ENCODE assay signal across 8 cellular contexts in genomic region chr1:111990026-111990877, GRCh38. TPM values are rescaled to one million over a fixed set of nuclear protein-coding genes. Genes with fewer than 3 reads are reported as not detected.
DNase-seq lines count a peak whose midpoint lies in the region; ATAC-seq and TF ChIP-seq lines count a peak whose summit lies in the region.

No MANE protein-coding gene starts in this region.

- peaks cover 68% of the 10 kb centered on the region for H3K27me3 ChIP-seq in BLaER1
- no peaks in the 10 kb centered on the region for H3K27me3 ChIP-seq in layer of hippocampus (ENCODE audit: control insufficient read depth, insufficient read depth, low read length)

- H3K9ac ChIP-seq in BLaER1: no peak overlapping the region

- peaks cover 22% of the 10 kb centered on the region for H3K4me1 ChIP-seq in BLaER1

- no peak for TF ChIP-seq CTCF in brain (conservative IDR thresholded peaks at IDR 0.05)

- H3K27ac Mint-ChIP-seq in IgD-negative memory B cell (no peak overlapping the region), brain (peak overlapping the region; percentile 80 to 96 (median 94))
- no peak overlapping the region for H3K27ac Mint-ChIP-seq in stimulated activated naive CD8-positive, alpha-beta T cell treated with anti-CD3 and anti-CD28 coated beads, Interleukin-15, Interleukin-2, amounts not matched to agents 100 ng/mL and 50 ng/mL, for 24 hours

- ATAC-seq in GM21367 (IDR thresholded peaks at IDR 0.05; ENCODE audit: unreplicated experiment): no peak

- peaks cover 34% of the 10 kb centered on the region for H4K20me1 ChIP-seq in BLaER1

- no peak for DNase-seq in NCI-H2081 treated with DMSO at 0.1 percent for 48 hours (lab: John Stamatoyannopoulos, UW)
- no peak for DNase-seq in activated CD4-positive, CD25-positive, alpha-beta regulatory T cell (lab: John Stamatoyannopoulos, UW)

- H3K4me2 ChIP-seq in BLaER1: peak overlapping the region; percentile 98

- no peak overlapping the region for H3K27ac ChIP-seq in BLaER1
- peak overlapping the region; percentile 46 for H3K27ac ChIP-seq in layer of hippocampus (ENCODE audit: low read depth, low read length)

- peaks cover 53% of the 10 kb centered on the region for H3K27me3 Mint-ChIP-seq in IgD-negative memory B cell
- H3K27me3 Mint-ChIP-seq in brain: peaks cover 31% of the 10 kb centered on the region
- H3K27me3 Mint-ChIP-seq in stimulated activated naive CD8-positive, alpha-beta T cell treated with anti-CD3 and anti-CD28 coated beads, Interleukin-15, Interleukin-2, amounts not matched to agents 100 ng/mL and 50 ng/mL, for 24 hours: peaks cover 74% of the 10 kb centered on the region

- no peaks in the 10 kb centered on the region for H3K9me3 ChIP-seq in BLaER1

- H3K36me3 Mint-ChIP-seq in IgD-negative memory B cell (no peaks in the 10 kb centered on the region), brain (no peaks in the 10 kb centered on the region)
- H3K36me3 Mint-ChIP-seq in stimulated activated naive CD8-positive, alpha-beta T cell treated with anti-CD3 and anti-CD28 coated beads, Interleukin-15, Interleukin-2, amounts not matched to agents 100 ng/mL and 50 ng/mL, for 24 hours (ENCODE audit: low read depth): no peaks in the 10 kb centered on the region

- H3K4me1 Mint-ChIP-seq in IgD-negative memory B cell: peaks cover 0 to 14% (median 10%) of the 10 kb centered on the region in 3 donors
- H3K4me1 Mint-ChIP-seq in brain: peaks cover 40% of the 10 kb centered on the region
- H3K4me1 Mint-ChIP-seq in stimulated activated naive CD8-positive, alpha-beta T cell treated with anti-CD3 and anti-CD28 coated beads, Interleukin-15, Interleukin-2, amounts not matched to agents 100 ng/mL and 50 ng/mL, for 24 hours (ENCODE audit: low read depth): peaks cover 8% of the 10 kb centered on the region

- H3K4me3 Mint-ChIP-seq in IgD-negative memory B cell (peak overlapping the region; percentile 58 to 85 (median 78)), brain (peak overlapping the region; percentile 91 to 95 (median 95))
- peak overlapping the region; percentile 54 for H3K4me3 Mint-ChIP-seq in stimulated activated naive CD8-positive, alpha-beta T cell treated with anti-CD3 and anti-CD28 coated beads, Interleukin-15, Interleukin-2, amounts not matched to agents 100 ng/mL and 50 ng/mL, for 24 hours

- peak overlapping the region; percentile 70 for H3K4me3 ChIP-seq in BLaER1

- H3K9me3 Mint-ChIP-seq in IgD-negative memory B cell: no peaks in the 10 kb centered on the region
- H3K9me3 Mint-ChIP-seq in brain: no peaks in the 10 kb centered on the region
- H3K9me3 Mint-ChIP-seq in stimulated activated naive CD8-positive, alpha-beta T cell treated with anti-CD3 and anti-CD28 coated beads, Interleukin-15, Interleukin-2, amounts not matched to agents 100 ng/mL and 50 ng/mL, for 24 hours: no peaks in the 10 kb centered on the region

- H3K36me3 ChIP-seq in BLaER1: no peaks in the 10 kb centered on the region

RNA-seq across cellular contexts. Expression of gene KCND3, which starts 0.8 kb away (rescaled TPM):
- polyA plus RNA-seq in IgD-negative memory B cell (not detected), brain (ENCODE audit: insufficient read depth, low read depth, low replicate concordance) (13.4 TPM)

Comparison
In these comparisons a context has a peak if more than half of its experiments do, and no peak if none do; other contexts are left out.
1. H3K27ac Mint-ChIP-seq: peak in brain (5 of 5); none in IgD-negative memory B cell (0 of 3) and stimulated activated naive CD8-positive, alpha-beta T cell treated with anti-CD3 and anti-CD28 coated beads, Interleukin-15, Interleukin-2, amounts not matched to agents 100 ng/mL and 50 ng/mL, for 24 hours (single experiment).
2. RNA of gene KCND3, which starts 0.8 kb away (polyA plus RNA-seq): 13.4 TPM in brain (single experiment); not detected in IgD-negative memory B cell (single experiment); every median in the first group is over 10 times any median in the second.
3. Peak in every context shown above with its lines, with median percentiles within 50 percentile points of each other: H3K4me3 Mint-ChIP-seq.